Comparison of ENCODE assay signal across 18 cellular contexts in genomic region chr11:60315866-60316265, GRCh38. TPM values are rescaled to one million over a fixed set of nuclear protein-coding genes. Genes with fewer than 3 reads are reported as not detected.
DNase-seq lines count a peak whose midpoint lies in the region; ATAC-seq, FAIRE-seq and TF ChIP-seq lines count a peak whose summit lies in the region.
"Had no signal": no experiment of that assay in that cellular context is flagged by ENCODE, and none has a peak within 500 bp of the region (broad histone marks: within the 10 kb centered on the region; RNA-seq: fewer than 3 reads in every experiment).

No MANE protein-coding gene starts in this region.

- no peak overlapping the region for H3K4me3 Mint-ChIP-seq in T-helper 17 cell
- H3K4me3 Mint-ChIP-seq: CD8-positive, alpha-beta memory T cell; H9 had no signal

- no peaks in the 10 kb centered on the region for H4K20me1 ChIP-seq in endothelial cell of umbilical vein (replicated peaks; ENCODE audit: control insufficient read depth, extremely low read depth, insufficient read depth, low read length)
- H4K20me1 ChIP-seq: BLaER1 had no signal

- no peak overlapping the region for H2BK12ac ChIP-seq in trophoblast cell (ENCODE audit: low read length)

- no peak overlapping the region for H3K9ac ChIP-seq in endothelial cell of umbilical vein (replicated peaks; ENCODE audit: extremely low read depth, insufficient read depth, low read length)
- no peak overlapping the region for H3K9ac ChIP-seq in trophoblast cell (ENCODE audit: low read length)
- H3K9ac ChIP-seq: BLaER1 had no signal

- no peak overlapping the region for H4K91ac ChIP-seq in trophoblast cell (ENCODE audit: low read depth, low read length)

- TF ChIP-seq POLR2A in endothelial cell of umbilical vein (IDR thresholded peaks at IDR 0.05; ENCODE audit: low read depth, low read length) = no peak

- H3K18ac ChIP-seq in trophoblast cell (ENCODE audit: low read length) = no peak overlapping the region

- no peak overlapping the region for H3K14ac ChIP-seq in trophoblast cell (ENCODE audit: low read length)

- peak; percentile 12 for ATAC-seq in GM19455 (IDR thresholded peaks at IDR 0.05; ENCODE audit: unreplicated experiment)
- ATAC-seq in HG02642 (IDR thresholded peaks at IDR 0.05; ENCODE audit: poor library complexity, unreplicated experiment) = no peak
- no peak for ATAC-seq in T-helper 17 cell
- ATAC-seq: HepG2 had no signal

- DNase-seq in astrocyte of the hippocampus (ENCODE audit: low read depth, low spot score) = peak; percentile 75
- peak; percentile 19 for DNase-seq in endothelial cell of umbilical vein (ENCODE audit: low read depth, low spot score)
- peak; percentile 66 to 83 for DNase-seq in trophoblast cell
- DNase-seq in T-helper 17 cell = no peak
- DNase-seq in glomerular visceral epithelial cell (ENCODE audit: extremely low spot score) = no peak
- DNase-seq: 8988T; AML-193; Caco-2; CD8-positive, alpha-beta memory T cell; DND-41; GDM1; GOT3; H9 had no signal

- no peak overlapping the region for H3K4me2 ChIP-seq in endothelial cell of umbilical vein (ENCODE audit: insufficient read depth, low read length)
- H3K4me2 ChIP-seq in trophoblast cell (ENCODE audit: low read length) = no peak overlapping the region

- H3K27me3 ChIP-seq in endothelial cell of umbilical vein (ENCODE audit: control insufficient read depth in 2 of 2, insufficient read depth in 2 of 2, low read length in 2 of 2) (no peaks in the 10 kb centered on the region), trophoblast cell (ENCODE audit: insufficient read depth, low read length) (no peaks in the 10 kb centered on the region)
- H3K27me3 ChIP-seq: BLaER1 had no signal

- H3K9me1 ChIP-seq in endothelial cell of umbilical vein (replicated peaks; ENCODE audit: control insufficient read depth, extremely low read depth, insufficient read depth, low read length) = no peaks in the 10 kb centered on the region

- H3K27ac Mint-ChIP-seq in T-helper 17 cell = no peak overlapping the region
- H3K27ac Mint-ChIP-seq: H9 had no signal

- H3K23ac ChIP-seq in trophoblast cell (ENCODE audit: low read length) = no peak overlapping the region

- POLR2A ChIA-PET in endothelial cell of umbilical vein (lab: Charles Lee) = no interaction called here

- H3K36me3 ChIP-seq in endothelial cell of umbilical vein (ENCODE audit: control insufficient read depth in 2 of 2, extremely low read depth in 1 of 2, insufficient read depth in 2 of 2, low read length in 2 of 2) (no peaks in the 10 kb centered on the region), trophoblast cell (ENCODE audit: control insufficient read depth in 1 of 2, insufficient read depth in 2 of 2, low read length in 2 of 2) (no peaks in the 10 kb centered on the region)
- H3K36me3 ChIP-seq: BLaER1 had no signal

- peaks cover 2% of the 10 kb centered on the region for H3K27me3 Mint-ChIP-seq in T-helper 17 cell

- BruUV-seq in endothelial cell of umbilical vein (replicated peaks; lab: Mats Ljungman, UMichigan) = no TSS peak

- no peak overlapping the region for H2BK120ac ChIP-seq in trophoblast cell (ENCODE audit: insufficient read depth, low read length, poor library complexity)

- H3K9me3 ChIP-seq in endothelial cell of umbilical vein (replicated peaks; ENCODE audit: control insufficient read depth, insufficient read depth, low read length) = no peaks in the 10 kb centered on the region
- peaks cover 3% of the 10 kb centered on the region for H3K9me3 ChIP-seq in trophoblast cell (ENCODE audit: insufficient read depth, low read depth, low read length)
- no peaks in the 10 kb centered on the region for H3K9me3 ChIP-seq in T-helper 17 cell (ENCODE audit: control insufficient read depth, low read length, poor library complexity, severe bottlenecking)
- H3K9me3 ChIP-seq: Caco-2 had no signal

- no peak overlapping the region for H2AK5ac ChIP-seq in trophoblast cell (ENCODE audit: low read length)

- H3K27ac ChIP-seq in endothelial cell of umbilical vein (ENCODE audit: insufficient read depth, low read depth, low read length) = no peak overlapping the region
- no peak overlapping the region for H3K27ac ChIP-seq in trophoblast cell (ENCODE audit: low read depth, low read length)

- no peaks in the 10 kb centered on the region for H3K79me1 ChIP-seq in trophoblast cell (ENCODE audit: low read length)

- no peak overlapping the region for H4K12ac ChIP-seq in trophoblast cell (ENCODE audit: low read depth, low read length)

- H3K4ac ChIP-seq in trophoblast cell (ENCODE audit: low read depth, low read length) = no peak overlapping the region

- H2AFZ ChIP-seq in endothelial cell of umbilical vein (ENCODE audit: low read depth, low read length) (no peak overlapping the region), trophoblast cell (ENCODE audit: insufficient read depth, low read length, poor library complexity) (no peak overlapping the region)

- no peak overlapping the region for H4K8ac ChIP-seq in trophoblast cell (ENCODE audit: low read depth, low read length)

- H3K4me1 ChIP-seq in endothelial cell of umbilical vein (ENCODE audit: control insufficient read depth, extremely low read depth, insufficient read depth, low read length) = peaks cover 13% of the 10 kb centered on the region
- H3K4me1 ChIP-seq in trophoblast cell (ENCODE audit: control insufficient read depth in 1 of 2, insufficient read depth in 2 of 2, low read length in 2 of 2) = no peaks in the 10 kb centered on the region
- H3K4me1 ChIP-seq: Caco-2 had no signal

- no peak overlapping the region for H3K4me3 ChIP-seq in endothelial cell of umbilical vein (replicated peaks in 1 of 3; ENCODE audit: insufficient read depth in 1 of 3, low read depth in 1 of 3, low read length in 3 of 3)
- no peak overlapping the region for H3K4me3 ChIP-seq in trophoblast cell (ENCODE audit: low read depth, low read length)
- H3K4me3 ChIP-seq: BLaER1 had no signal

- no peaks in the 10 kb centered on the region for H3K4me1 Mint-ChIP-seq in T-helper 17 cell

- TF ChIP-seq CTCF in endothelial cell of umbilical vein (IDR thresholded peaks at IDR 0.05; ENCODE audit: extremely low read depth in 1 of 2, insufficient read depth in 1 of 2, low read depth in 1 of 2, low read length in 2 of 2) = no peak

- no peak overlapping the region for H2BK5ac ChIP-seq in trophoblast cell (ENCODE audit: low read depth, low read length, poor library complexity)

- intact Hi-C loops in endothelial cell of umbilical vein (cut with micrococcal nuclease) = no loop called here

- no peaks in the 10 kb centered on the region for H3K79me2 ChIP-seq in endothelial cell of umbilical vein (ENCODE audit: control insufficient read depth, insufficient read depth, low read length)
- no peaks in the 10 kb centered on the region for H3K79me2 ChIP-seq in trophoblast cell (ENCODE audit: control insufficient read depth, insufficient read depth, low read length, poor library complexity)

- no peaks in the 10 kb centered on the region for H3K36me3 Mint-ChIP-seq in T-helper 17 cell (ENCODE audit: low read depth)
- H3K36me3 Mint-ChIP-seq: CD8-positive, alpha-beta memory T cell had no signal

- CTCF ChIA-PET in endothelial cell of umbilical vein (lab: Charles Lee) = interaction anchor here (0.8 to 2.4 kb wide), 4 partner anchors 9 to 65 kb away, joined by 3 to 16 read pairs (median 3); no protein-coding TSS in a partner anchor

- no peak for FAIRE-seq in endothelial cell of umbilical vein (lab: Jason Lieb, UNC)
- FAIRE-seq: HepG2, HTR-8/SVneo had no signal

- dilution Hi-C loops in endothelial cell of umbilical vein (cut with MboI; ENCODE audit: extremely low pct_ligation_motif_present, low sequenced_read_pairs) = no loop called here

TF ChIP-seq in endothelial cell of umbilical vein, 7 proteins besides CTCF, POLR2A, EP300 and RAD21:
- no peak for TF ChIP-seq MYC (IDR thresholded peaks at IDR 0.05; ENCODE audit: low read depth, low read length)
- no peak for TF ChIP-seq FOS (IDR thresholded peaks at IDR 0.05; ENCODE audit: borderline replicate concordance, insufficient read depth, low read length)
- no peak for TF ChIP-seq EZH2 (IDR thresholded peaks at IDR 0.05; ENCODE audit: borderline replicate concordance, low read depth, low read length, severe bottlenecking)
- no peak for TF ChIP-seq GATA2 (IDR thresholded peaks at IDR 0.05; ENCODE audit: insufficient read depth, insufficient read length, low read depth, low read length)
- TF ChIP-seq JUN (IDR thresholded peaks at IDR 0.05; ENCODE audit: borderline replicate concordance, insufficient read depth, insufficient read length, low read depth) = no peak
- no peak for TF ChIP-seq POLR2AphosphoS5 (IDR thresholded peaks at IDR 0.05; ENCODE audit: insufficient read depth, low read depth, low read length)
- no peak for TF ChIP-seq MAX (IDR thresholded peaks at IDR 0.05; ENCODE audit: insufficient read depth, insufficient read length)

RNA-seq across cellular contexts. Expression of gene MS4A6E, which starts 11.2 kb away (rescaled TPM):
- total RNA-seq in endothelial cell of umbilical vein (not detected in 2 replicates), T-helper 17 cell (not detected)
- not detected in 2 replicates for polyA plus RNA-seq in endothelial cell of umbilical vein
- polyA plus RNA-seq in endothelial cell of umbilical vein (2011; cell fraction: cytosol; rRNA removed) = not detected in 2 replicates
- not detected in 2 replicates for polyA plus RNA-seq in endothelial cell of umbilical vein (2011; cell fraction: nucleus; rRNA removed)
- not detected in 2 replicates for polyA plus RNA-seq in endothelial cell of umbilical vein (2012)
- not detected in 2 replicates for polyA minus RNA-seq in endothelial cell of umbilical vein
- polyA minus RNA-seq in endothelial cell of umbilical vein (2011; cell fraction: cytosol; rRNA and poly(A)+ RNA removed) = not detected
- not detected in 2 replicates for polyA minus RNA-seq in endothelial cell of umbilical vein (2011; cell fraction: nucleus; rRNA and poly(A)+ RNA removed)
- polyA plus RNA-seq in trophoblast cell (2013) = 0.11 and 0.14 TPM in 2 replicates
- total RNA-seq: Caco-2; CD8-positive, alpha-beta memory T cell; H9; HepG2 had no signal
- polyA plus RNA-seq: CD8-positive, alpha-beta memory T cell; HepG2 had no signal

RNA-seq across cellular contexts. Expression of gene MS4A4A, which starts 35.4 kb away (rescaled TPM):
- total RNA-seq in endothelial cell of umbilical vein (not detected in 2 replicates), T-helper 17 cell (under 1 TPM in 1 of 2 donors, not detected in 1; 0.50 TPM)
- 0.13 and 0.19 TPM in 2 replicates for polyA plus RNA-seq in endothelial cell of umbilical vein
- 0.13 and 0.16 TPM in 2 replicates for polyA plus RNA-seq in endothelial cell of umbilical vein (2011; cell fraction: cytosol; rRNA removed)
- polyA plus RNA-seq in endothelial cell of umbilical vein (2011; cell fraction: nucleus; rRNA removed) = 0.37 TPM in 1 of 2 replicates, not detected in the other
- 0.20 TPM in 1 of 2 replicates, not detected in the other for polyA plus RNA-seq in endothelial cell of umbilical vein (2012)
- polyA minus RNA-seq in endothelial cell of umbilical vein = 1.8 and 2.4 TPM in 2 replicates
- polyA minus RNA-seq in endothelial cell of umbilical vein (2011; cell fraction: cytosol; rRNA and poly(A)+ RNA removed) = not detected
- 0.53 TPM in 1 of 2 replicates, not detected in the other for polyA minus RNA-seq in endothelial cell of umbilical vein (2011; cell fraction: nucleus; rRNA and poly(A)+ RNA removed)
- polyA plus RNA-seq in trophoblast cell (2013) = 0.11 and 0.17 TPM in 2 replicates
- total RNA-seq: Caco-2, H9, HepG2 had no signal
- polyA plus RNA-seq: CD8-positive, alpha-beta memory T cell; HepG2 had no signal

Comparison
In these comparisons a context has a peak if more than half of its experiments do, and no peak if none do; other contexts are left out.
1. DNase-seq: peak in astrocyte of the hippocampus (single experiment), endothelial cell of umbilical vein (single experiment) and trophoblast cell (2 of 2); none in T-helper 17 cell (0 of 3) and glomerular visceral epithelial cell (single experiment).